18 cellular contexts compared by ENCODE assay signal in genomic region chr7:74619235-74619860, GRCh38. TPM values are rescaled to one million over a fixed set of nuclear protein-coding genes. Genes with fewer than 3 reads are reported as not detected.
DNase-seq lines count a peak whose midpoint lies in the region; ATAC-seq and TF ChIP-seq lines count a peak whose summit lies in the region.
"Had no signal": no experiment of that assay in that cellular context is flagged by ENCODE, and none has a peak within 500 bp of the region (broad histone marks: within the 10 kb centered on the region; RNA-seq: fewer than 3 reads in every experiment).

No MANE protein-coding gene starts in this region.

- H3K9me3 ChIP-seq in gastrocnemius medialis, result no peaks in the 10 kb centered on the region
- H3K9me3 ChIP-seq: BLaER1 treated with 17β-estradiol and CSF1 and Interleukin-3, amounts not matched to agents 10 nM and 100 nM; suprapubic skin had no signal

- H3K36me3 ChIP-seq in gastrocnemius medialis, result no peaks in the 10 kb centered on the region
- H3K36me3 ChIP-seq: BLaER1 treated with 17β-estradiol and CSF1 and Interleukin-3, amounts not matched to agents 10 nM and 100 nM; suprapubic skin had no signal

- peak; percentile 53 for DNase-seq in NCI-H2107 treated with DMSO at 0.1 percent for 48 hours (lab: John Stamatoyannopoulos, UW; ENCODE audit: unreplicated experiment)
- no peak for DNase-seq in NCI-H2107 (lab: John Stamatoyannopoulos, UW)
- peak; percentile 53 for DNase-seq in NCI-H345 (lab: John Stamatoyannopoulos, UW)
- peak; percentile 49 for DNase-seq in ecto neural progenitor cell (ENCODE audit: low spot score)
- no peak for DNase-seq in gastrocnemius medialis
- no peak for DNase-seq in SKM-1 (lab: John Stamatoyannopoulos, UW; ENCODE audit: unreplicated experiment)
- no peak for DNase-seq in KG1 (lab: John Stamatoyannopoulos, UW)
- DNase-seq: activated naive CD4-positive, alpha-beta T cell treated with anti-CD3 and anti-CD28 coated beads for 36 hours; activated T-cell treated with anti-CD3 and anti-CD28 coated beads for 4 hours; anterior cingulate cortex; hippocampal formation; natural killer cell; NCI-H2029 treated with DMSO at 0.1 percent for 48 hours; stimulated activated CD4-positive, alpha-beta T cell treated with anti-CD3 and anti-CD28 coated beads, Interleukin-12 subunit alpha, Interleukin-12 subunit beta, amount 100 ng/mL, for 4 hours had no signal

- H3K27ac ChIP-seq in gastrocnemius medialis, result peak overlapping the region in 3 of 4 donors; percentile 26 to 57 (median 41)
- H3K27ac ChIP-seq: 22Rv1, suprapubic skin had no signal

- no peak for TF ChIP-seq POLR2A in gastrocnemius medialis (IDR thresholded peaks at IDR 0.05)

- TF ChIP-seq CTCF in gastrocnemius medialis (IDR thresholded peaks at IDR 0.05 in 4 of 5, conservative IDR thresholded peaks at IDR 0.05 in 1 of 5), result no peak

- no peak overlapping the region for H3K4me3 ChIP-seq in gastrocnemius medialis
- H3K4me3 ChIP-seq: BLaER1 treated with 17β-estradiol and CSF1 and Interleukin-3, amounts not matched to agents 10 nM and 100 nM; suprapubic skin had no signal

- H3K27me3 ChIP-seq in gastrocnemius medialis, result no peaks in the 10 kb centered on the region
- H3K27me3 ChIP-seq: BLaER1 treated with 17β-estradiol and CSF1 and Interleukin-3, amounts not matched to agents 10 nM and 100 nM; suprapubic skin had no signal

- H3K4me1 ChIP-seq in gastrocnemius medialis, result peaks cover 3 to 15% of the 10 kb centered on the region in 2 donors

- intact Hi-C loops in gastrocnemius medialis (cut with DNase I; ENCODE audit: low total_unique reads), result loop anchor here (5.0 kb wide), 1 partner anchor 53 kb away; no protein-coding TSS in a partner anchor

- ATAC-seq in gastrocnemius medialis (no peak), HG03095 (IDR thresholded peaks at IDR 0.05; ENCODE audit: unreplicated experiment) (no peak)
- ATAC-seq: natural killer cell had no signal

- in situ Hi-C loops in gastrocnemius medialis (cut with MboI; ENCODE audit: low sequenced_read_pairs in 4 of 4), result loop anchor here in 1 of 4 donors (25.0 kb wide), 1 partner anchor 93 kb away; no protein-coding TSS in a partner anchor

RNA-seq across cellular contexts. Expression of gene GTF2I, which starts 38.2 kb away (rescaled TPM):
- total RNA-seq in gastrocnemius medialis, result 100 to 1,000 TPM in 2 of 4 donors, 10 to 100 TPM in 2; 50.8 to 125 (median 104) TPM

Comparison
In these comparisons a context has a peak if more than half of its experiments do, and no peak if none do; other contexts are left out.
1. DNase-seq: peak in NCI-H2107 treated with DMSO at 0.1 percent for 48 hours (single experiment), NCI-H345 (single experiment) and ecto neural progenitor cell (single experiment); none in NCI-H2107 (single experiment), gastrocnemius medialis (0 of 2), SKM-1 (single experiment) and KG1 (single experiment).